Comparison of ENCODE assay signal across 17 cellular contexts in the genomic region with DNA sequence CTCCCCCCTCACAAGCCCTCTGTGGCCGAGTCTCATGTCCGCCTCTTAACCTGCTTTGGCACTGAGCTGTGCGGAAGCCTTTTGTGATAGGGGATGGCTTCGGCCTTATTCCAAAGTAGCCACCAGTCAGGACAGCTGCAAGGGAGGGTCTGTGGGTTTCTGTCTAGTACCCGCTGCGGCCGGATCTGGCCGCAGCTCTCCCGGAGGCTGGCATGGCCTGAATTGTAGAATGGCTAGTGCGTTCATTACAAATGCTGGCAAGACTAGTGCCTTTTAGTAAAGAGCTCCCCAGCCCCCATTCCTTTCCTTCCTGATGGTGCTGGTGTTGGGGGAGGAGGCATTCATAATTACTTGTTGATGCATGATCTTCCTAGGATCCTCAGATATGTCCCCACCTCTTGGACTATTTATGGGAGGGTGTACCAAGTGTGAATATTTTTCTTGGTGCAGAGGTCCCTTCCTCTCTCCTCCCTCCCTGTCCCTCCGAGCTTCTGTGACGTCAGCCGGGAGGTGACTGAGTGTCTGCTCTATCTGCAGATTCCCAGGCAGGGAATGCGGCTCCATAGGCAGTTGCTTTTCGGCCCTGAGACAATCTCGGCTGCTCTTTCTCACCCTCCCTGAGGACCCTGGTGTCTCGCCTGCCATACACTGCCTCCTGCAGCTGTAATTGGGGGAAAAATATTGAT.
DNase-seq lines count a peak whose midpoint lies in the region; ATAC-seq lines count a peak whose summit lies in the region.
"Had no signal": no experiment of that assay in that cellular context is flagged by ENCODE, and none has a peak within 500 bp of the region (broad histone marks: within the 10 kb centered on the region; RNA-seq: fewer than 3 reads in every experiment).

No MANE protein-coding gene starts in this region.

- DNase-seq in LHCN-M2 (ENCODE audit: low read depth) (peak; percentile 95), SW480 (ENCODE audit: low spot score) (peak; percentile 71), globus pallidus (ENCODE audit: low spot score) (peak; percentile 69), putamen (ENCODE audit: low spot score) (peak; percentile 58), GF-D8 (lab: John Stamatoyannopoulos, UW) (no peak)
- no peak for DNase-seq in activated CD8-positive, alpha-beta memory T cell treated with anti-CD3 and anti-CD28 coated beads, Interleukin-2, amount 10 ng/mL, durations not matched to agents 7 days and 5 days
- DNase-seq: activated naive CD8-positive, alpha-beta T cell treated with anti-CD3 and anti-CD28 coated beads for 36 hours; Kasumi-1; mucosa of descending colon; NCI-H1436 treated with DMSO at 0.1 percent for 48 hours; NCI-H2171 treated with DMSO at 0.1 percent for 48 hours; RPMI8226; stimulated activated naive CD4-positive, alpha-beta T cell treated with Interleukin-2 at 50 U/mL for 16 hours had no signal

- peaks cover 60% of the 10 kb centered on the region for H3K27me3 Mint-ChIP-seq in activated CD8-positive, alpha-beta memory T cell treated with anti-CD3 and anti-CD28 coated beads, Interleukin-2, amount 10 ng/mL, durations not matched to agents 7 days and 5 days

- peaks cover 2% of the 10 kb centered on the region for H3K36me3 Mint-ChIP-seq in activated CD8-positive, alpha-beta memory T cell treated with anti-CD3 and anti-CD28 coated beads, Interleukin-2, amount 10 ng/mL, durations not matched to agents 7 days and 5 days
- H3K36me3 Mint-ChIP-seq: activated naive CD8-positive, alpha-beta T cell treated with anti-CD3 and anti-CD28 coated beads for 36 hours had no signal

- ATAC-seq in HG03045 (IDR thresholded peaks at IDR 0.05; ENCODE audit: unreplicated experiment): no peak
- no peak for ATAC-seq in activated CD8-positive, alpha-beta memory T cell treated with anti-CD3 and anti-CD28 coated beads, Interleukin-2, amount 10 ng/mL, durations not matched to agents 7 days and 5 days
- ATAC-seq: gastroesophageal sphincter, GM23338, mucosa of descending colon had no signal

- no peaks in the 10 kb centered on the region for H3K9me3 Mint-ChIP-seq in activated CD8-positive, alpha-beta memory T cell treated with anti-CD3 and anti-CD28 coated beads, Interleukin-2, amount 10 ng/mL, durations not matched to agents 7 days and 5 days (ENCODE audit: low read depth)
- H3K9me3 Mint-ChIP-seq: activated naive CD8-positive, alpha-beta T cell treated with anti-CD3 and anti-CD28 coated beads for 36 hours; activated T-helper 1 cell treated with anti-CD3 and anti-CD28 coated beads, Interleukin-12 subunit alpha, Interleukin-12 subunit beta, Interleukin-2, Interleukin-4 antibody, amounts not matched to agents 30 ng/mL and 10 ng/mL and 1 ng/mL, durations not matched to agents 14 hours and 24 hours and 36 hours; GM23338 had no signal

- H3K4me1 Mint-ChIP-seq in activated CD8-positive, alpha-beta memory T cell treated with anti-CD3 and anti-CD28 coated beads, Interleukin-2, amount 10 ng/mL, durations not matched to agents 7 days and 5 days: peaks cover 5% of the 10 kb centered on the region
- H3K4me1 Mint-ChIP-seq: activated naive CD8-positive, alpha-beta T cell treated with anti-CD3 and anti-CD28 coated beads for 36 hours had no signal

- CTCF ChIA-PET in activated CD8-positive, alpha-beta memory T cell treated with anti-CD3 and anti-CD28 coated beads, Interleukin-2, amount 10 ng/mL, durations not matched to agents 7 days and 5 days (lab: Charles Lee): interaction anchor here (1.0 kb wide), 1 partner anchor 278 kb away, joined by 3 read pairs; no protein-coding TSS in a partner anchor

- no peak overlapping the region for H3K27ac Mint-ChIP-seq in activated CD8-positive, alpha-beta memory T cell treated with anti-CD3 and anti-CD28 coated beads, Interleukin-2, amount 10 ng/mL, durations not matched to agents 7 days and 5 days
- H3K27ac Mint-ChIP-seq: activated naive CD8-positive, alpha-beta T cell treated with anti-CD3 and anti-CD28 coated beads for 36 hours; activated T-helper 1 cell treated with anti-CD3 and anti-CD28 coated beads, Interleukin-12 subunit alpha, Interleukin-12 subunit beta, Interleukin-2, Interleukin-4 antibody, amounts not matched to agents 30 ng/mL and 10 ng/mL and 1 ng/mL, durations not matched to agents 14 hours and 24 hours and 36 hours; GM23338 had no signal

- H3K4me3 Mint-ChIP-seq in activated CD8-positive, alpha-beta memory T cell treated with anti-CD3 and anti-CD28 coated beads, Interleukin-2, amount 10 ng/mL, durations not matched to agents 7 days and 5 days: no peak overlapping the region
- H3K4me3 Mint-ChIP-seq: activated naive CD8-positive, alpha-beta T cell treated with anti-CD3 and anti-CD28 coated beads for 36 hours; activated T-helper 1 cell treated with anti-CD3 and anti-CD28 coated beads, Interleukin-12 subunit alpha, Interleukin-12 subunit beta, Interleukin-2, Interleukin-4 antibody, amounts not matched to agents 30 ng/mL and 10 ng/mL and 1 ng/mL, durations not matched to agents 14 hours and 24 hours and 36 hours; GM23338 had no signal

Comparison
In these comparisons a context has a peak if more than half of its experiments do, and no peak if none do; other contexts are left out.
1. DNase-seq: peak in LHCN-M2 (single experiment), SW480 (single experiment), globus pallidus (single experiment) and putamen (single experiment); none in activated CD8-positive, alpha-beta memory T cell treated with anti-CD3 and anti-CD28 coated beads, Interleukin-2, amount 10 ng/mL, durations not matched to agents 7 days and 5 days (single experiment) and GF-D8 (single experiment).